8 cellular contexts compared by ENCODE assay signal in the genomic region with DNA sequence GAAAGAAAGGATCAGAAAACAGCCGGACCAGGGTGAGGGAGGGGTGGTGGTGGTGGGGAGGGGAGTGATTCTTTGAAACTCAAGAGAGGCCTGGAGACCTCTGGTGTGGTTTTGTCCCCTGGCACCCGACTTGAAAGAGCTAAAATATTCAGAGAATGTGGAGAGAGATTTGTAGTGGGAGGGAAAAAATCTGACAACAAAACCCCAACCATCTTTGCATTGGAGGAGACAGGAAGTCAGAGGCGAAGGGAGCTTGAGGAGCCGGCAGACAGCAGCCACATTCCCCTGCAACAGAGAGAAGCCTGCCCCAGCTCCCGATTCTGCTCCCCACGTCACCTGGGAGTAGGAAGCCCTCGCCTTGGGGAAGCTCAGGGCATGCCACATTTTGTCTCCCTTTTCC.
A peak's percentile ranks its signal among the peaks of the same experiment; 100 is the strongest.
DNase-seq lines count a peak whose midpoint lies in the region; ATAC-seq lines count a peak whose summit lies in the region.

No MANE protein-coding gene starts in this region.

- no peaks in the 10 kb centered on the region for H3K9me3 Mint-ChIP-seq in CD8-positive, alpha-beta memory T cell
- no peaks in the 10 kb centered on the region for H3K9me3 Mint-ChIP-seq in central memory CD8-positive, alpha-beta T cell
- H3K9me3 Mint-ChIP-seq in naive thymus-derived CD4-positive, alpha-beta T cell, result no peaks in the 10 kb centered on the region

- peaks cover 0 to 36% (median 4%) of the 10 kb centered on the region in 3 donors for H3K36me3 Mint-ChIP-seq in CD8-positive, alpha-beta memory T cell
- H3K36me3 Mint-ChIP-seq in central memory CD8-positive, alpha-beta T cell (ENCODE audit: insufficient read depth), result peaks cover 34% of the 10 kb centered on the region
- H3K36me3 Mint-ChIP-seq in naive thymus-derived CD4-positive, alpha-beta T cell, result peaks cover 0 to 9% (median 0%) of the 10 kb centered on the region in 5 donors

- peaks cover 0 to 47% (median 23%) of the 10 kb centered on the region in 3 donors for H3K4me1 Mint-ChIP-seq in CD8-positive, alpha-beta memory T cell
- H3K4me1 Mint-ChIP-seq in central memory CD8-positive, alpha-beta T cell, result peaks cover 24% of the 10 kb centered on the region
- peaks cover 0 to 80% (median 22%) of the 10 kb centered on the region in 7 donors for H3K4me1 Mint-ChIP-seq in naive thymus-derived CD4-positive, alpha-beta T cell

- POLR2A ChIA-PET in CD8-positive, alpha-beta memory T cell (lab: Charles Lee), result interaction anchor here (0.9 to 3.3 kb wide), 8 partner anchors 8 to 84 kb away, joined by 3 to 28 read pairs (median 8); partner anchors contain the start of gene ITPKB
- POLR2A ChIA-PET in naive thymus-derived CD4-positive, alpha-beta T cell (lab: Charles Lee), result interaction anchor here (0.8 to 17.1 kb wide), 17 partner anchors 9 to 655 kb away, joined by 3 to 276 read pairs (median 4); partner anchors contain the start of genes ITPKB and SDE2

- CTCF ChIA-PET in CD8-positive, alpha-beta memory T cell (lab: Charles Lee), result interaction anchor here (1.0 to 1.7 kb wide), 17 partner anchors 9 to 173 kb away, joined by 3 to 8 read pairs (median 4); partner anchors contain the start of gene ITPKB
- CTCF ChIA-PET in naive thymus-derived CD4-positive, alpha-beta T cell (lab: Charles Lee), result interaction anchor here (0.6 to 2.2 kb wide), 12 partner anchors 8 to 777 kb away, joined by 3 to 5 read pairs (median 4); no protein-coding TSS in a partner anchor

- H3K4me3 Mint-ChIP-seq in CD8-positive, alpha-beta memory T cell, result peak overlapping the region; percentile 75 to 90 (median 82)
- peak overlapping the region; percentile 83 for H3K4me3 Mint-ChIP-seq in central memory CD8-positive, alpha-beta T cell
- peak overlapping the region in 9 of 10 donors; percentile 79 to 89 (median 88) for H3K4me3 Mint-ChIP-seq in naive thymus-derived CD4-positive, alpha-beta T cell

- H3K4me3 ChIP-seq in CD8-positive, alpha-beta memory T cell (ENCODE audit: low read length), result peak overlapping the region; percentile 44
- H3K4me3 ChIP-seq in HUES64 (ENCODE audit: low read length), result no peak overlapping the region
- H3K4me3 ChIP-seq in naive thymus-derived CD4-positive, alpha-beta T cell (ENCODE audit: low read length), result peak overlapping the region; percentile 10

- peaks cover 3% of the 10 kb centered on the region for H3K36me3 ChIP-seq in CD8-positive, alpha-beta memory T cell (ENCODE audit: insufficient read depth, low read length)
- H3K36me3 ChIP-seq in HUES64 (ENCODE audit: insufficient read depth, low read length), result no peaks in the 10 kb centered on the region
- H3K36me3 ChIP-seq in naive thymus-derived CD4-positive, alpha-beta T cell (ENCODE audit: control insufficient read depth in 2 of 3, insufficient read depth in 3 of 3, low read length in 3 of 3), result peaks cover 0 to 4% (median 4%) of the 10 kb centered on the region in 3 experiments

- peaks cover 14% of the 10 kb centered on the region for H3K4me1 ChIP-seq in CD8-positive, alpha-beta memory T cell (ENCODE audit: insufficient read depth, low read length)
- peaks cover 58% of the 10 kb centered on the region for H3K4me1 ChIP-seq in HUES64 (ENCODE audit: insufficient read depth, low read length)
- peaks cover 5 to 18% of the 10 kb centered on the region in 2 donors for H3K4me1 ChIP-seq in naive thymus-derived CD4-positive, alpha-beta T cell (ENCODE audit: control insufficient read depth in 2 of 2, insufficient read depth in 2 of 2, low read length in 2 of 2)

- peak in 1 of 5 donors; percentile 44 for DNase-seq in CD8-positive, alpha-beta memory T cell
- no peak for DNase-seq in central memory CD8-positive, alpha-beta T cell (ENCODE audit: low spot score in 2 of 2)
- peak in 1 of 9 donors; percentile 49 for DNase-seq in naive thymus-derived CD4-positive, alpha-beta T cell
- DNase-seq in HPDE6-E6E7 (ENCODE audit: extremely low spot score), result no peak
- DNase-seq in NCI-H1436 (lab: John Stamatoyannopoulos, UW), result no peak
- no peak for DNase-seq in NCI-H82 (lab: John Stamatoyannopoulos, UW)

- peak overlapping the region; percentile 58; the same call in 1 of the 2 replicates for H3K9ac ChIP-seq in HUES64 (ENCODE audit: low read depth, low read length)

- peak overlapping the region; percentile 74 for H3K27ac ChIP-seq in CD8-positive, alpha-beta memory T cell (ENCODE audit: low read depth, low read length)
- peak overlapping the region; percentile 97 for H3K27ac ChIP-seq in HUES64 (ENCODE audit: low read depth, low read length)
- no peak overlapping the region for H3K27ac ChIP-seq in naive thymus-derived CD4-positive, alpha-beta T cell (ENCODE audit: low read depth, low read length)

- intact Hi-C loops in naive thymus-derived CD4-positive, alpha-beta T cell (cut with micrococcal nuclease), result loop anchor here in 1 of 2 donors (2.0 kb wide), 1 partner anchor 21 kb away; no protein-coding TSS in a partner anchor

- 25% methylated on average over 7 of the region's 7 CpGs for WGBS in HUES64

- no peaks in the 10 kb centered on the region for H3K27me3 ChIP-seq in CD8-positive, alpha-beta memory T cell (ENCODE audit: insufficient read depth, low read length, poor library complexity, severe bottlenecking)
- no peaks in the 10 kb centered on the region for H3K27me3 ChIP-seq in HUES64 (ENCODE audit: insufficient read depth, low read length)
- no peaks in the 10 kb centered on the region for H3K27me3 ChIP-seq in naive thymus-derived CD4-positive, alpha-beta T cell (ENCODE audit: control insufficient read depth in 2 of 2, insufficient read depth in 2 of 2, low read length in 2 of 2)

- H3K27ac Mint-ChIP-seq in CD8-positive, alpha-beta memory T cell, result no peak overlapping the region
- no peak overlapping the region for H3K27ac Mint-ChIP-seq in central memory CD8-positive, alpha-beta T cell (ENCODE audit: low read depth)
- H3K27ac Mint-ChIP-seq in naive thymus-derived CD4-positive, alpha-beta T cell, result peak overlapping the region in 1 of 9 donors; percentile 95

- no peaks in the 10 kb centered on the region for H3K9me3 ChIP-seq in CD8-positive, alpha-beta memory T cell (ENCODE audit: low read length)
- H3K9me3 ChIP-seq in HUES64 (ENCODE audit: insufficient read depth, low read depth, low read length), result no peaks in the 10 kb centered on the region
- H3K9me3 ChIP-seq in naive thymus-derived CD4-positive, alpha-beta T cell (ENCODE audit: control insufficient read depth in 2 of 3, low read length in 3 of 3), result no peaks in the 10 kb centered on the region

- peaks cover 0 to 1% of the 10 kb centered on the region in 2 donors for H3K27me3 Mint-ChIP-seq in CD8-positive, alpha-beta memory T cell
- no peaks in the 10 kb centered on the region for H3K27me3 Mint-ChIP-seq in central memory CD8-positive, alpha-beta T cell
- H3K27me3 Mint-ChIP-seq in naive thymus-derived CD4-positive, alpha-beta T cell, result no peaks in the 10 kb centered on the region

- ATAC-seq in central memory CD8-positive, alpha-beta T cell (replicated peaks; ENCODE audit: extremely low read depth, poor library complexity, severe bottlenecking), result no peak
- no peak for ATAC-seq in naive thymus-derived CD4-positive, alpha-beta T cell
- ATAC-seq in GM18868 (IDR thresholded peaks at IDR 0.05; ENCODE audit: unreplicated experiment), result no peak
